23 cellular contexts compared by ENCODE assay signal in the genomic region with DNA sequence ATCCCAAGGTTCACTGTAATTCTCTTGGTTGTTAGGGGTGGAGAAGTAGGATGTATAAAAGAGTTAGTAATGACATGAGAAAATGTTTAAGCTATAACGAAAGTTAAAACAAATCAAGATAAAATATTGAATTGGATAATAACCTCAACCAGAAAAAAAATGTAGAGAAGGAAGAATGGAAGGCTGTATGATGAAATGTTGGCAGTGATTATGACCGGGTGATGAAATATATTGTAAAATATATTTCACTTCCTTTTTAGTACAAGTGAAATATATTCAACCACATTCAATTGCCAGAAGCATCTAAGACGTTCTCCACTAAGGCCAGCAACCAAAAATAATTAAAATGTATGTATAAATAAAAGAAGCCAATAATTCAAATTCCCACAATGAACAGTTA.
"Had no signal": no experiment of that assay in that cellular context is flagged by ENCODE, and none has a peak within 500 bp of the region (broad histone marks: within the 10 kb centered on the region; RNA-seq: fewer than 3 reads in every experiment).

No MANE protein-coding gene starts in this region.

- H3K27ac Mint-ChIP-seq: activated naive CD8-positive, alpha-beta T cell treated with anti-CD3 and anti-CD28 coated beads for 36 hours; effector memory CD8-positive, alpha-beta T cell; mesothelial cell of epicardium; naive thymus-derived CD8-positive, alpha-beta T cell; neural progenitor cell; progenitor cell of endocrine pancreas; WTC11 had no signal

- ATAC-seq: activated T-cell treated with anti-CD3 and anti-CD28 coated beads, Interleukin-2, amount 50 U/mL, for 4 hours; effector memory CD8-positive, alpha-beta T cell; esophagus mucosa; left ventricle myocardium superior; naive thymus-derived CD8-positive, alpha-beta T cell; WTC11 had no signal

- H3K4me1 ChIP-seq: colonic mucosa, neural progenitor cell, upper lobe of left lung had no signal

- H3K27me3 Mint-ChIP-seq: activated naive CD8-positive, alpha-beta T cell treated with anti-CD3 and anti-CD28 coated beads for 36 hours; central memory CD8-positive, alpha-beta T cell; effector memory CD8-positive, alpha-beta T cell; naive thymus-derived CD8-positive, alpha-beta T cell; progenitor cell of endocrine pancreas had no signal

- H3K4me1 Mint-ChIP-seq: activated naive CD8-positive, alpha-beta T cell treated with anti-CD3 and anti-CD28 coated beads for 36 hours; central memory CD8-positive, alpha-beta T cell; mesothelial cell of epicardium; naive thymus-derived CD8-positive, alpha-beta T cell; neural progenitor cell; WTC11 had no signal

- H3K36me3 Mint-ChIP-seq: activated naive CD8-positive, alpha-beta T cell treated with anti-CD3 and anti-CD28 coated beads for 36 hours; mesothelial cell of epicardium; neural progenitor cell; WTC11 had no signal

- H3K27ac ChIP-seq: colonic mucosa, dorsolateral prefrontal cortex, neural progenitor cell, upper lobe of left lung had no signal

- H3K9me3 ChIP-seq: colonic mucosa had no signal

- DNase-seq: activated CD8-positive, alpha-beta memory T cell treated with anti-CD3 and anti-CD28 coated beads for 24 hours; activated CD8-positive, alpha-beta memory T cell treated with anti-CD3 and anti-CD28 coated beads, Interleukin-2, amount 50 U/mL, for 48 hours; activated naive CD4-positive, alpha-beta T cell treated with Interleukin-2 at 50 U/mL for 16 hours; activated naive CD8-positive, alpha-beta T cell treated with anti-CD3 and anti-CD28 coated beads for 36 hours; activated T-cell treated with anti-CD3 and anti-CD28 coated beads, Interleukin-2, amount 50 U/mL, for 4 hours; colonic mucosa; dorsolateral prefrontal cortex; effector memory CD8-positive, alpha-beta T cell; glutamatergic neuron; hippocampal formation; left ventricle myocardium superior; mammary epithelial cell; naive thymus-derived CD8-positive, alpha-beta T cell; stimulated activated CD4-positive, alpha-beta T cell treated with anti-CD3 and anti-CD28 coated beads, Interleukin-4, amount 100 ng/mL, for 1 hour; stimulated activated naive CD4-positive, alpha-beta T cell; T-helper 9 cell; upper lobe of left lung had no signal

- H3K9me3 Mint-ChIP-seq: activated naive CD8-positive, alpha-beta T cell treated with anti-CD3 and anti-CD28 coated beads for 36 hours; activated T-cell treated with anti-CD3 and anti-CD28 coated beads, Interleukin-2, amount 50 U/mL, for 4 hours; effector memory CD8-positive, alpha-beta T cell had no signal

- H3K36me3 ChIP-seq: colonic mucosa, neural progenitor cell, upper lobe of left lung had no signal

- H3K4me3 Mint-ChIP-seq: activated naive CD8-positive, alpha-beta T cell treated with anti-CD3 and anti-CD28 coated beads for 36 hours; activated T-cell treated with anti-CD3 and anti-CD28 coated beads, Interleukin-2, amount 50 U/mL, for 4 hours; central memory CD8-positive, alpha-beta T cell; effector memory CD8-positive, alpha-beta T cell; mesothelial cell of epicardium; naive thymus-derived CD8-positive, alpha-beta T cell; neural progenitor cell; WTC11 had no signal

- H3K27me3 ChIP-seq: colonic mucosa, neural progenitor cell, upper lobe of left lung had no signal

- H3K4me3 ChIP-seq: colonic mucosa, dorsolateral prefrontal cortex, neural progenitor cell, upper lobe of left lung had no signal
